In the genomic region with DNA sequence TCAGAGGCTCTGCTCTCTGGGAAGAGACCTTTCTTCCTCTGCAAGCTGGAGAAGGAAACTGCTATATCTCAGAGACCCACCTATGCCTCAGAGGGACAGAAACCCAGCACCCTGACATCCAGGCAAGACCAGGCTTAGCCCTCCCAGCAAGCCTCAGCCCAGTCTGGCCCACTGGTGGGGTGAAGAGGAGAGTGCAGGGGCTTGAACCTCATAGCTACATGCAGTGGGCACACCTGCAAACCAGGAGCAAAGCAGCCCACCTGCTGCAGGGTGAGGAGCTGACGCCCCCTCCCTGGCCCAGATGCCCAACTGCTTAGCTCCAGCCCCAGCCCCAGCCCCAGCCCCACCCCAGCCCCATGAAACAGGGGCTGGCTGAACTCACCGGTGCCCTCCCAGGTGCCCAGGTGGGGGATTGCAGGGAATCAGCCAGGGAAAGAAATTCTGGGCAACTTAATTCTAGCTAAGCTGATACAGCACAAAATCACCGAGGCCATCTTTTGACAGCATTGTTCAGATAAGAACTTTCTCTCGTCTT, we compare ENCODE assay signal across 35 cellular contexts.
"Had no signal": no experiment of that assay in that cellular context is flagged by ENCODE, and none has a peak within 500 bp of the region (broad histone marks: within the 10 kb centered on the region; RNA-seq: fewer than 3 reads in every experiment).

No MANE protein-coding gene starts in this region.

- H3K4me1 Mint-ChIP-seq: activated CD4-positive, alpha-beta T cell treated with anti-CD3 and anti-CD28 coated beads for 36 hours; activated CD4-positive, alpha-beta T cell treated with anti-CD3 and anti-CD28 coated beads, Interleukin-2, amount 10 ng/mL, durations not matched to agents 7 days and 5 days; activated naive CD4-positive, alpha-beta T cell treated with anti-CD3 and anti-CD28 coated beads, Interleukin-2, amount 50 U/mL, for 24 hours; activated naive CD8-positive, alpha-beta T cell treated with anti-CD3 and anti-CD28 coated beads, Interleukin-2, amount 10 ng/mL, durations not matched to agents 7 days and 5 days had no signal

- H3K9ac ChIP-seq: KMS-11 had no signal

- H3K9me3 Mint-ChIP-seq: activated CD4-positive, alpha-beta T cell treated with anti-CD3 and anti-CD28 coated beads, Interleukin-2, amount 10 ng/mL, durations not matched to agents 7 days and 5 days; activated naive CD8-positive, alpha-beta T cell treated with anti-CD3 and anti-CD28 coated beads, Interleukin-2, amount 10 ng/mL, durations not matched to agents 7 days and 5 days had no signal

- H3K4me3 Mint-ChIP-seq: activated CD4-positive, alpha-beta T cell treated with anti-CD3 and anti-CD28 coated beads for 36 hours; activated CD4-positive, alpha-beta T cell treated with anti-CD3 and anti-CD28 coated beads, Interleukin-2, amount 10 ng/mL, durations not matched to agents 7 days and 5 days; activated CD8-positive, alpha-beta T cell treated with anti-CD3 and anti-CD28 coated beads, Interleukin-2, amount 10 ng/mL, durations not matched to agents 7 days and 5 days; activated naive CD4-positive, alpha-beta T cell treated with anti-CD3 and anti-CD28 coated beads, Interleukin-2, amount 50 U/mL, for 24 hours; activated naive CD8-positive, alpha-beta T cell treated with anti-CD3 and anti-CD28 coated beads, Interleukin-2, amount 10 ng/mL, durations not matched to agents 7 days and 5 days; activated T-cell treated with anti-CD3 and anti-CD28 coated beads, Interleukin-2, amount 50 U/mL, for 4 hours; activated T-helper 1 cell treated with anti-CD3 and anti-CD28 coated beads, Interleukin-12 subunit alpha, Interleukin-12 subunit beta, Interleukin-2, Interleukin-4 antibody, amounts not matched to agents 30 ng/mL and 10 ng/mL and 1 ng/mL, durations not matched to agents 14 hours and 24 hours and 36 hours had no signal

- DNase-seq: activated CD4-positive, alpha-beta T cell treated with anti-CD3 and anti-CD28 coated beads for 36 hours; activated CD4-positive, alpha-beta T cell treated with anti-CD3 and anti-CD28 coated beads, Interleukin-2, amount 10 ng/mL, durations not matched to agents 7 days and 5 days; activated CD4-positive, alpha-beta T cell treated with anti-CD3 and anti-CD28 coated beads, Interleukin-2, amount 50 U/mL, for 48 hours; activated CD8-positive, alpha-beta T cell treated with anti-CD3 and anti-CD28 coated beads, Interleukin-2, amount 10 ng/mL, durations not matched to agents 7 days and 5 days; activated effector memory CD4-positive, alpha-beta T cell treated with Interleukin-2 at 50 U/mL for 16 hours; activated naive CD4-positive, alpha-beta T cell; activated naive CD8-positive, alpha-beta T cell treated with anti-CD3 and anti-CD28 coated beads, Interleukin-2, amount 10 ng/mL, durations not matched to agents 7 days and 5 days; activated T-cell treated with anti-CD3 and anti-CD28 coated beads for 4 hours; activated T-cell treated with anti-CD3 and anti-CD28 coated beads, Interleukin-2, amount 50 U/mL, for 4 hours; amygdala; MM.1S; MV-4-11; NCI-H1092; NCI-H1417; NCI-H187 treated with DMSO at 0.1 percent for 48 hours; NCI-H2081 treated with DMSO at 0.1 percent for 48 hours; NCI-H226; NCI-H446 treated with DMSO at 0.1 percent for 48 hours; NCI-H524; NCI-H69; NCI-H82; PC-3; SIG-M5; SW 1271; T-helper 1 cell; T1000 had no signal

- H3K27ac Mint-ChIP-seq: activated CD4-positive, alpha-beta T cell treated with anti-CD3 and anti-CD28 coated beads for 36 hours; activated CD4-positive, alpha-beta T cell treated with anti-CD3 and anti-CD28 coated beads, Interleukin-2, amount 10 ng/mL, durations not matched to agents 7 days and 5 days; activated CD8-positive, alpha-beta T cell treated with anti-CD3 and anti-CD28 coated beads, Interleukin-2, amount 10 ng/mL, durations not matched to agents 7 days and 5 days; activated naive CD4-positive, alpha-beta T cell treated with anti-CD3 and anti-CD28 coated beads, Interleukin-2, amount 50 U/mL, for 24 hours; activated naive CD8-positive, alpha-beta T cell treated with anti-CD3 and anti-CD28 coated beads, Interleukin-2, amount 10 ng/mL, durations not matched to agents 7 days and 5 days; activated T-helper 1 cell treated with anti-CD3 and anti-CD28 coated beads, Interleukin-12 subunit alpha, Interleukin-12 subunit beta, Interleukin-2, Interleukin-4 antibody, amounts not matched to agents 30 ng/mL and 10 ng/mL and 1 ng/mL, durations not matched to agents 14 hours and 24 hours and 36 hours had no signal

- H3K27ac ChIP-seq: ascending aorta, cardiac muscle cell, KMS-11, RWPE1 had no signal

- H3K4me2 ChIP-seq: KMS-11 had no signal

- H3K36me3 ChIP-seq: ascending aorta, cardiac muscle cell had no signal

- ATAC-seq: activated CD4-positive, alpha-beta T cell treated with anti-CD3 and anti-CD28 coated beads for 36 hours; activated CD4-positive, CD25-positive, alpha-beta regulatory T cell treated with anti-CD3 and anti-CD28 coated beads, Interleukin-2, amount 50 U/mL, for 24 hours; activated CD8-positive, alpha-beta T cell treated with anti-CD3 and anti-CD28 coated beads, Interleukin-2, amount 10 ng/mL, durations not matched to agents 7 days and 5 days; activated T-cell treated with anti-CD3 and anti-CD28 coated beads, Interleukin-2, amount 50 U/mL, for 4 hours; PC-3; Right ventricle myocardium inferior had no signal

- FAIRE-seq: RCC 7860 had no signal

- H3K36me3 Mint-ChIP-seq: activated naive CD4-positive, alpha-beta T cell treated with anti-CD3 and anti-CD28 coated beads, Interleukin-2, amount 50 U/mL, for 24 hours; activated naive CD8-positive, alpha-beta T cell treated with anti-CD3 and anti-CD28 coated beads, Interleukin-2, amount 10 ng/mL, durations not matched to agents 7 days and 5 days had no signal

- H3K4me3 ChIP-seq: ascending aorta, cardiac muscle cell had no signal

- H3K27me3 ChIP-seq: ascending aorta, cardiac muscle cell had no signal

- H3K4me1 ChIP-seq: ascending aorta had no signal
